In genomic region chr18:74972354-74972753, GRCh38 we compare ENCODE assay signal across 24 cellular contexts.
"Had no signal": no experiment of that assay in that cellular context is flagged by ENCODE, and none has a peak within 500 bp of the region (broad histone marks: within the 10 kb centered on the region; RNA-seq: fewer than 3 reads in every experiment).

No MANE protein-coding gene starts in this region.

- DNase-seq: activated CD4-positive, alpha-beta T cell treated with anti-CD3 and anti-CD28 coated beads for 4 hours; activated CD8-positive, alpha-beta memory T cell treated with anti-CD3 and anti-CD28 coated beads, Interleukin-2, amount 50 U/mL, for 4 hours; activated CD8-positive, alpha-beta T cell treated with anti-CD3 and anti-CD28 coated beads for 36 hours; activated naive CD8-positive, alpha-beta T cell treated with anti-CD3 and anti-CD28 coated beads, Interleukin-2, amount 50 U/mL, for 24 hours; activated T-cell treated with anti-CD3 and anti-CD28 coated beads, Interleukin-2, amount 50 U/mL, for 72 hours; amniotic stem cell; body of pancreas; central memory CD4-positive, alpha-beta T cell; KG1; NCI-H1048; NCI-H1436; NCI-H1694 treated with DMSO at 0.1 percent for 48 hours; NCI-H2029 treated with DMSO at 0.1 percent for 48 hours; NCI-H2171; NCI-H2227 treated with DMSO at 0.1 percent for 48 hours; NCI-H446 treated with DMSO at 0.1 percent for 48 hours; NCI-H526; NCI-H82; PC-3; SHP77 had no signal

- H3K27me3 Mint-ChIP-seq: activated CD8-positive, alpha-beta T cell treated with anti-CD3 and anti-CD28 coated beads for 36 hours; activated naive CD8-positive, alpha-beta T cell treated with anti-CD3 and anti-CD28 coated beads, Interleukin-2, amount 50 U/mL, for 24 hours; IgD-negative memory B cell had no signal

- H3K4me1 Mint-ChIP-seq: activated naive CD8-positive, alpha-beta T cell treated with anti-CD3 and anti-CD28 coated beads, Interleukin-2, amount 50 U/mL, for 24 hours had no signal

- H3K4me3 Mint-ChIP-seq: activated CD8-positive, alpha-beta T cell treated with anti-CD3 and anti-CD28 coated beads for 36 hours; activated naive CD8-positive, alpha-beta T cell treated with anti-CD3 and anti-CD28 coated beads, Interleukin-2, amount 50 U/mL, for 24 hours; activated T-cell treated with anti-CD3 and anti-CD28 coated beads, Interleukin-2, amount 50 U/mL, for 72 hours; IgD-negative memory B cell; T-helper 1 cell treated with Interleukin-12 subunit alpha and Interleukin-12 subunit beta and Interleukin-4 antibody, amounts not matched to agents 30 μg/mL and 1 μg/mL, for 36 hours had no signal

- H3K27ac Mint-ChIP-seq: activated CD8-positive, alpha-beta T cell treated with anti-CD3 and anti-CD28 coated beads for 36 hours; activated naive CD4-positive, alpha-beta T cell treated with anti-CD3 and anti-CD28 coated beads, Interleukin-2, amount 50 U/mL, for 72 hours; activated naive CD8-positive, alpha-beta T cell treated with anti-CD3 and anti-CD28 coated beads, Interleukin-2, amount 50 U/mL, for 24 hours; activated T-cell treated with anti-CD3 and anti-CD28 coated beads, Interleukin-2, amount 50 U/mL, for 72 hours; IgD-negative memory B cell; T-helper 1 cell treated with Interleukin-12 subunit alpha and Interleukin-12 subunit beta and Interleukin-4 antibody, amounts not matched to agents 30 μg/mL and 1 μg/mL, for 36 hours had no signal

- ATAC-seq: activated CD4-positive, CD25-positive, alpha-beta regulatory T cell treated with anti-CD3 and anti-CD28 coated beads, Interleukin-2, amount 50 U/mL, for 24 hours; activated CD8-positive, alpha-beta T cell treated with anti-CD3 and anti-CD28 coated beads for 36 hours; activated naive CD4-positive, alpha-beta T cell treated with anti-CD3 and anti-CD28 coated beads, Interleukin-2, amount 50 U/mL, for 72 hours; activated naive CD8-positive, alpha-beta T cell treated with anti-CD3 and anti-CD28 coated beads, Interleukin-2, amount 50 U/mL, for 24 hours; activated T-cell treated with anti-CD3 and anti-CD28 coated beads, Interleukin-2, amount 50 U/mL, for 72 hours; body of pancreas; PC-3 had no signal

- H3K9me3 Mint-ChIP-seq: activated CD8-positive, alpha-beta T cell treated with anti-CD3 and anti-CD28 coated beads for 36 hours; activated naive CD4-positive, alpha-beta T cell treated with anti-CD3 and anti-CD28 coated beads, Interleukin-2, amount 50 U/mL, for 72 hours; activated naive CD8-positive, alpha-beta T cell treated with anti-CD3 and anti-CD28 coated beads, Interleukin-2, amount 50 U/mL, for 24 hours; activated T-cell treated with anti-CD3 and anti-CD28 coated beads, Interleukin-2, amount 50 U/mL, for 72 hours; IgD-negative memory B cell; T-helper 1 cell treated with Interleukin-12 subunit alpha and Interleukin-12 subunit beta and Interleukin-4 antibody, amounts not matched to agents 30 μg/mL and 1 μg/mL, for 36 hours had no signal
